ENCODE assay signal across 10 cellular contexts in genomic region chr1:14944471-14944981, GRCh38.
DNase-seq lines count a peak whose midpoint lies in the region; ATAC-seq and TF ChIP-seq lines count a peak whose summit lies in the region.
"Had no signal": no experiment of that assay in that cellular context is flagged by ENCODE, and none has a peak within 500 bp of the region (broad histone marks: within the 10 kb centered on the region; RNA-seq: fewer than 3 reads in every experiment).

No MANE protein-coding gene starts in this region.

- TF ChIP-seq CTCF in esophagus squamous epithelium (IDR thresholded peaks at IDR 0.05): no peak
- no peak for TF ChIP-seq CTCF in nephron (IDR thresholded peaks at IDR 0.05; ENCODE audit: unreplicated experiment in 3 of 3)
- no peak for TF ChIP-seq CTCF in thyroid gland (IDR thresholded peaks at IDR 0.05)

- H3K9ac ChIP-seq in adipocyte (ENCODE audit: low read length): peak overlapping the region; percentile 71

- H3K36me3 ChIP-seq in adipocyte (ENCODE audit: control insufficient read depth, insufficient read depth, low read length, severe bottlenecking) (no peaks in the 10 kb centered on the region), esophagus squamous epithelium (peaks cover 0 to 6% (median 0%) of the 10 kb centered on the region in 3 donors), thyroid gland (no peaks in the 10 kb centered on the region)

- peaks cover 74% of the 10 kb centered on the region for H3K4me1 Mint-ChIP-seq in nephron

- WGBS in esophagus squamous epithelium, 2 donors: 56% methylated on average over 3 of the region's 12 CpGs; no CpG with 5 or more reads in 1 of the 2 donors
- 83 to 92% methylated on average over 10 to 12 of the region's 12 CpGs for WGBS in thyroid gland, 2 donors

- no peaks in the 10 kb centered on the region for H3K9me3 Mint-ChIP-seq in nephron

- H3K27ac ChIP-seq in esophagus squamous epithelium (peak overlapping the region; percentile 88 to 96 (median 93)), thyroid gland (peak overlapping the region in 2 of 3 donors; percentile 1 to 22)

- H3K27ac Mint-ChIP-seq in nephron: peak overlapping the region; percentile 85 to 99 (median 97)

- H3K27me3 ChIP-seq in adipocyte (replicated peaks; ENCODE audit: control insufficient read depth, insufficient read depth, low read length) (no peaks in the 10 kb centered on the region), esophagus squamous epithelium (no peaks in the 10 kb centered on the region), thyroid gland (no peaks in the 10 kb centered on the region)

- H3K27me3 Mint-ChIP-seq in nephron (ENCODE audit: low read depth): no peaks in the 10 kb centered on the region

- H3K4me1 ChIP-seq in adipocyte (ENCODE audit: control insufficient read depth, insufficient read depth, low read length) (peaks cover 67% of the 10 kb centered on the region), esophagus squamous epithelium (peaks cover 40 to 86% (median 60%) of the 10 kb centered on the region in 3 donors), thyroid gland (peaks cover 41 to 83% of the 10 kb centered on the region in 2 donors)

- intact Hi-C loops in esophagus squamous epithelium (cut with DNase I) (no loop called here), thyroid gland (cut with DNase I) (no loop called here)

- DNase-seq in adipocyte (ENCODE audit: low read depth) (peak; percentile 29), esophagus squamous epithelium (lab: John Stamatoyannopoulos, UW) (no peak), thyroid gland (no peak), NCI-H187 (lab: John Stamatoyannopoulos, UW) (no peak), HuH-7 (ENCODE audit: low spot score) (no peak), DMS153 (lab: John Stamatoyannopoulos, UW) (no peak)
- DNase-seq: DMS53, NCI-H226 had no signal

- peak overlapping the region; percentile 6 for H3K4me3 ChIP-seq in adipocyte (ENCODE audit: low read length)
- no peak overlapping the region for H3K4me3 ChIP-seq in esophagus squamous epithelium
- no peak overlapping the region for H3K4me3 ChIP-seq in thyroid gland (replicated peaks in 1 of 3)

- ATAC-seq in GM18861 (IDR thresholded peaks at IDR 0.05; ENCODE audit: unreplicated experiment): no peak

- peak overlapping the region in 2 of 3 experiments; percentile 21 to 23 for H3K4me3 Mint-ChIP-seq in nephron

- H3K36me3 Mint-ChIP-seq in nephron (ENCODE audit: low read depth): no peaks in the 10 kb centered on the region

- TF ChIP-seq POLR2A in esophagus squamous epithelium (IDR thresholded peaks at IDR 0.05) (no peak), thyroid gland (IDR thresholded peaks at IDR 0.05) (no peak)

- H3K9me3 ChIP-seq in adipocyte (ENCODE audit: control insufficient read depth, low read length): no peaks in the 10 kb centered on the region
- H3K9me3 ChIP-seq in esophagus squamous epithelium: no peaks in the 10 kb centered on the region
- no peaks in the 10 kb centered on the region for H3K9me3 ChIP-seq in thyroid gland
